In genomic region chr12:93018610-93019009, GRCh38 we compare ENCODE assay signal across 2 cellular contexts.
TF ChIP-seq lines count a peak whose summit lies in the region.

No MANE protein-coding gene starts in this region.

TF ChIP-seq in K562, 482 proteins besides CTCF, POLR2A, EP300 and RAD21:
- no peak for TF ChIP-seq SP1 (CRISPR knock-in tag; IDR thresholded peaks at IDR 0.05)
- TF ChIP-seq PRPF4 (IDR thresholded peaks at IDR 0.05; ENCODE audit: insufficient read depth, low read depth, low read length, poor library complexity, severe bottlenecking) = no peak
- TF ChIP-seq POLR2H (tag; IDR thresholded peaks at IDR 0.05; ENCODE audit: low read depth) = no peak
- no peak for TF ChIP-seq SIRT6 (IDR thresholded peaks at IDR 0.05; ENCODE audit: low read depth, low read length)
- TF ChIP-seq ARNT (IDR thresholded peaks at IDR 0.05) = no peak
- no peak for TF ChIP-seq CLOCK (CRISPR knock-in tag; IDR thresholded peaks at IDR 0.05; ENCODE audit: borderline replicate concordance)

TF ChIP-seq in HepG2, 621 proteins besides CTCF, POLR2A, EP300 and RAD21:
- TF ChIP-seq, protein P1, sequence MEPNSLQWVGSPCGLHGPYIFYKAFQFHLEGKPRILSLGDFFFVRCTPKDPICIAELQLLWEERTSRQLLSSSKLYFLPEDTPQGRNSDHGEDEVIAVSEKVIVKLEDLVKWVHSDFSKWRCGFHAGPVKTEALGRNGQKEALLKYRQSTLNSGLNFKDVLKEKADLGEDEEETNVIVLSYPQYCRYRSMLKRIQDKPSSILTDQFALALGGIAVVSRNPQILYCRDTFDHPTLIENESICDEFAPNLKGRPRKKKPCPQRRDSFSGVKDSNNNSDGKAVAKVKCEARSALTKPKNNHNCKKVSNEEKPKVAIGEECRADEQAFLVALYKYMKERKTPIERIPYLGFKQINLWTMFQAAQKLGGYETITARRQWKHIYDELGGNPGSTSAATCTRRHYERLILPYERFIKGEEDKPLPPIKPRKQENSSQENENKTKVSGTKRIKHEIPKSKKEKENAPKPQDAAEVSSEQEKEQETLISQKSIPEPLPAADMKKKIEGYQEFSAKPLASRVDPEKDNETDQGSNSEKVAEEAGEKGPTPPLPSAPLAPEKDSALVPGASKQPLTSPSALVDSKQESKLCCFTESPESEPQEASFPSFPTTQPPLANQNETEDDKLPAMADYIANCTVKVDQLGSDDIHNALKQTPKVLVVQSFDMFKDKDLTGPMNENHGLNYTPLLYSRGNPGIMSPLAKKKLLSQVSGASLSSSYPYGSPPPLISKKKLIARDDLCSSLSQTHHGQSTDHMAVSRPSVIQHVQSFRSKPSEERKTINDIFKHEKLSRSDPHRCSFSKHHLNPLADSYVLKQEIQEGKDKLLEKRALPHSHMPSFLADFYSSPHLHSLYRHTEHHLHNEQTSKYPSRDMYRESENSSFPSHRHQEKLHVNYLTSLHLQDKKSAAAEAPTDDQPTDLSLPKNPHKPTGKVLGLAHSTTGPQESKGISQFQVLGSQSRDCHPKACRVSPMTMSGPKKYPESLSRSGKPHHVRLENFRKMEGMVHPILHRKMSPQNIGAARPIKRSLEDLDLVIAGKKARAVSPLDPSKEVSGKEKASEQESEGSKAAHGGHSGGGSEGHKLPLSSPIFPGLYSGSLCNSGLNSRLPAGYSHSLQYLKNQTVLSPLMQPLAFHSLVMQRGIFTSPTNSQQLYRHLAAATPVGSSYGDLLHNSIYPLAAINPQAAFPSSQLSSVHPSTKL (CRISPR knock-in tag; IDR thresholded peaks at IDR 0.05) = peak; percentile 62
- peak; percentile 64 for TF ChIP-seq SALL1 (CRISPR knock-in tag; IDR thresholded peaks at IDR 0.05)
- no peak for TF ChIP-seq ZSCAN30 (CRISPR knock-in tag; IDR thresholded peaks at IDR 0.05)
- no peak for TF ChIP-seq SOX6 (IDR thresholded peaks at IDR 0.05)
- 0 out of 2 replicates have a peak, but pooled peaks have one; percentile 49 for TF ChIP-seq SOX6 (CRISPR knock-in tag; IDR thresholded peaks at IDR 0.05)
- 0 out of 2 replicates have a peak, but pooled peaks have one; percentile 24 for TF ChIP-seq THAP11 (CRISPR knock-in tag; IDR thresholded peaks at IDR 0.05)
- no peak for TF ChIP-seq AHDC1 (CRISPR knock-in tag; IDR thresholded peaks at IDR 0.05; ENCODE audit: borderline replicate concordance)
- peak; percentile 76 for TF ChIP-seq GATAD2A (CRISPR knock-in tag; IDR thresholded peaks at IDR 0.05)
- peak; percentile 85 for TF ChIP-seq ZNF644 (CRISPR knock-in tag; IDR thresholded peaks at IDR 0.05; ENCODE audit: low read depth)
- TF ChIP-seq TBX3 (IDR thresholded peaks at IDR 0.05; ENCODE audit: borderline replicate concordance) = 0 out of 2 replicates have a peak, but pooled peaks have one; percentile 39
- no peak for TF ChIP-seq ZNF562 (CRISPR knock-in tag; IDR thresholded peaks at IDR 0.05; ENCODE audit: borderline replicate concordance)
- 0 out of 2 replicates have a peak, but pooled peaks have one; percentile 13 for TF ChIP-seq KDM1A (CRISPR knock-in tag; IDR thresholded peaks at IDR 0.05)
- 0 out of 2 replicates have a peak, but pooled peaks have one; percentile 35 for TF ChIP-seq NCOA2 (CRISPR knock-in tag; IDR thresholded peaks at IDR 0.05)
- 0 out of 2 replicates have a peak, but pooled peaks have one; percentile 16 for TF ChIP-seq PATZ1 (CRISPR knock-in tag; IDR thresholded peaks at IDR 0.05)
- TF ChIP-seq PCBP2 (optimal IDR thresholded peaks at IDR 0.05; ENCODE audit: low read depth, low read length, poor library complexity, severe bottlenecking) = no peak
- peak; percentile 44; the same call in 1 of the 2 replicates for TF ChIP-seq TCF7 (IDR thresholded peaks at IDR 0.05; ENCODE audit: low read depth)
- no peak for TF ChIP-seq ZNF782 (CRISPR knock-in tag; IDR thresholded peaks at IDR 0.05; ENCODE audit: borderline replicate concordance)
- TF ChIP-seq HNF4A (CRISPR knock-in tag; IDR thresholded peaks at IDR 0.05) = peak; percentile 82
- peak; percentile 20 for TF ChIP-seq TEAD3 (CRISPR knock-in tag; optimal IDR thresholded peaks at IDR 0.05; ENCODE audit: borderline replicate concordance)
- TF ChIP-seq EHMT2 (IDR thresholded peaks at IDR 0.05; ENCODE audit: borderline replicate concordance, low read depth, low read length) = 0 out of 2 replicates have a peak, but pooled peaks have one; percentile 35
- peak; percentile 71; the same call in 1 of the 2 replicates for TF ChIP-seq ZNF770 (CRISPR knock-in tag; IDR thresholded peaks at IDR 0.05)
- TF ChIP-seq HNF4G (IDR thresholded peaks at IDR 0.05; ENCODE audit: borderline replicate concordance, low read depth, low read length) = peak; percentile 66; the same call in 1 of the 2 replicates
- TF ChIP-seq HNF4G (CRISPR knock-in tag; IDR thresholded peaks at IDR 0.05; ENCODE audit: borderline replicate concordance, low read depth) = no peak
- TF ChIP-seq HMG20A (CRISPR knock-in tag; IDR thresholded peaks at IDR 0.05; ENCODE audit: borderline replicate concordance) = peak; percentile 36; the same call in 1 of the 2 replicates
- no peak for TF ChIP-seq TGIF2 (CRISPR knock-in tag; IDR thresholded peaks at IDR 0.05)
- TF ChIP-seq, protein P2, sequence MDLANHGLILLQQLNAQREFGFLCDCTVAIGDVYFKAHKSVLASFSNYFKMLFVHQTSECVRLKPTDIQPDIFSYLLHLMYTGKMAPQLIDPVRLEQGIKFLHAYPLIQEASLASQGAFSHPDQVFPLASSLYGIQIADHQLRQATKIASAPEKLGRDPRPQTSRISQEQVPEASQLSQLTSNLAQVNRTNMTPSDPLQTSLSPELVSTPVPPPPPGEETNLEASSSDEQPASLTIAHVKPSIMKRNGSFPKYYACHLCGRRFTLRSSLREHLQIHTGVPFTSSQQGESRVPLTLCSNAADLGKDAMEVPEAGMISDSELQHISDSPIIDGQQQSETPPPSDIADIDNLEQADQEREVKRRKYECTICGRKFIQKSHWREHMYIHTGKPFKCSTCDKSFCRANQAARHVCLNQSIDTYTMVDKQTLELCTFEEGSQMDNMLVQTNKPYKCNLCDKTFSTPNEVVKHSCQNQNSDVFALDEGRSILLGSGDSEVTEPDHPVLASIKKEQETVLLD (CRISPR knock-in tag; IDR thresholded peaks at IDR 0.05; ENCODE audit: low read depth) = no peak
- 0 out of 2 replicates have a peak, but pooled peaks have one; percentile 13 for TF ChIP-seq KLF6 (CRISPR knock-in tag; IDR thresholded peaks at IDR 0.05)
- TF ChIP-seq SRSF9 (IDR thresholded peaks at IDR 0.05; ENCODE audit: borderline replicate concordance, insufficient read depth, low read depth, low read length, poor library complexity, severe bottlenecking) = no peak
- peak; percentile 35; the same call in 1 of the 2 replicates for TF ChIP-seq FOSL2 (CRISPR knock-in tag; IDR thresholded peaks at IDR 0.05)
- no peak for TF ChIP-seq ZNF772 (CRISPR knock-in tag; IDR thresholded peaks at IDR 0.05)
- TF ChIP-seq MIER2 (CRISPR knock-in tag; IDR thresholded peaks at IDR 0.05) = no peak
- TF ChIP-seq DMAP1 (CRISPR knock-in tag; IDR thresholded peaks at IDR 0.05) = no peak
- TF ChIP-seq, protein P3, sequence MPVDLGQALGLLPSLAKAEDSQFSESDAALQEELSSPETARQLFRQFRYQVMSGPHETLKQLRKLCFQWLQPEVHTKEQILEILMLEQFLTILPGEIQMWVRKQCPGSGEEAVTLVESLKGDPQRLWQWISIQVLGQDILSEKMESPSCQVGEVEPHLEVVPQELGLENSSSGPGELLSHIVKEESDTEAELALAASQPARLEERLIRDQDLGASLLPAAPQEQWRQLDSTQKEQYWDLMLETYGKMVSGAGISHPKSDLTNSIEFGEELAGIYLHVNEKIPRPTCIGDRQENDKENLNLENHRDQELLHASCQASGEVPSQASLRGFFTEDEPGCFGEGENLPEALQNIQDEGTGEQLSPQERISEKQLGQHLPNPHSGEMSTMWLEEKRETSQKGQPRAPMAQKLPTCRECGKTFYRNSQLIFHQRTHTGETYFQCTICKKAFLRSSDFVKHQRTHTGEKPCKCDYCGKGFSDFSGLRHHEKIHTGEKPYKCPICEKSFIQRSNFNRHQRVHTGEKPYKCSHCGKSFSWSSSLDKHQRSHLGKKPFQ (CRISPR knock-in tag; IDR thresholded peaks at IDR 0.05; ENCODE audit: insufficient replicate concordance) = no peak
- TF ChIP-seq ZNF251 (CRISPR knock-in tag; IDR thresholded peaks at IDR 0.05) = no peak
- no peak for TF ChIP-seq MXI1 (IDR thresholded peaks at IDR 0.05; ENCODE audit: borderline replicate concordance, low read depth, low read length)
- TF ChIP-seq FOXA3 (CRISPR knock-in tag; IDR thresholded peaks at IDR 0.05) = 0 out of 2 replicates have a peak, but pooled peaks have one; percentile 23
- TF ChIP-seq ISL2 (CRISPR knock-in tag; IDR thresholded peaks at IDR 0.05) = peak; percentile 37; the same call in 1 of the 2 replicates
- TF ChIP-seq SOX13 (IDR thresholded peaks at IDR 0.05) = no peak
- TF ChIP-seq SOX13 (CRISPR knock-in tag; conservative IDR thresholded peaks at IDR 0.05 in 1 of 2, IDR thresholded peaks at IDR 0.05 in 1 of 2) = peak in 1 of 2 experiments; percentile 60; a peak in 1 of 4 replicates
- no peak for TF ChIP-seq CHCHD3 (CRISPR knock-in tag; IDR thresholded peaks at IDR 0.05)
- peak; percentile 23; the same call in 1 of the 2 replicates for TF ChIP-seq TBX2 (CRISPR knock-in tag; IDR thresholded peaks at IDR 0.05; ENCODE audit: borderline replicate concordance)
- TF ChIP-seq MYNN (CRISPR knock-in tag; IDR thresholded peaks at IDR 0.05; ENCODE audit: low read depth) = no peak
- TF ChIP-seq TSC22D2 (CRISPR knock-in tag; IDR thresholded peaks at IDR 0.05; ENCODE audit: borderline replicate concordance) = no peak
- no peak for TF ChIP-seq MED13 (CRISPR knock-in tag; IDR thresholded peaks at IDR 0.05)
- TF ChIP-seq ZIK1 (CRISPR knock-in tag; IDR thresholded peaks at IDR 0.05; ENCODE audit: borderline replicate concordance, low read depth) = no peak
- TF ChIP-seq CEBPG (CRISPR knock-in tag; IDR thresholded peaks at IDR 0.05) = 0 out of 2 replicates have a peak, but pooled peaks have one; percentile 16
- TF ChIP-seq ZSCAN21 (CRISPR knock-in tag; IDR thresholded peaks at IDR 0.05; ENCODE audit: borderline replicate concordance) = no peak
TF ChIP-seq in HepG2: peak in this region for 24.
